ENCODE assay signal across 2 cellular contexts in the genomic region with DNA sequence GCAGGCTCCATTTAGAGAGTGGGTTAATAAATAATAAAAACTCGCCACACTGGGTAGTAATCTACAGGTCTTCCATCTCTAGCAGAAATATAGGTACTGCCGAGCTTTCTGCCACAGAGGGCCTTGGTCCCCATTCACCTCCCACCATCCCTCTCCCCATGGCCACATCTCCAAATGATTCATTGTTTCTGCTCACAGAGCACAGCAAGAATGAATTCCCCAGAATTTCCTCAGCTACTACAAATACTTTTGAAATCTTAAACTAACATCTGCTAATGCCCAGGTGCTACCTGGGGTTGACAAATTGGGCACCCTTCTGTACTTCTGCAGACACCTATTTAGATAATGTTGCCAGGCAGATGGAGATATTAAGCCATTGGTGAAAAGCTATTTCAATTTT.
TF ChIP-seq lines count a peak whose summit lies in the region.

No MANE protein-coding gene starts in this region.

TF ChIP-seq in A549, 52 proteins besides CTCF, POLR2A, EP300 and RAD21:
- TF ChIP-seq EHF (CRISPR knock-in tag; IDR thresholded peaks at IDR 0.05) = no peak
- TF ChIP-seq CHD4 (IDR thresholded peaks at IDR 0.05; ENCODE audit: borderline replicate concordance) = no peak
- no peak for TF ChIP-seq BHLHE40 (IDR thresholded peaks at IDR 0.05; ENCODE audit: low read depth, low read length)
- no peak for TF ChIP-seq RNF2 (IDR thresholded peaks at IDR 0.05; ENCODE audit: borderline replicate concordance, low read depth)
TF ChIP-seq in A549: peak in this region for 0.

TF ChIP-seq in GM12878, 131 proteins besides CTCF, POLR2A, EP300 and RAD21:
- TF ChIP-seq, protein P1, sequence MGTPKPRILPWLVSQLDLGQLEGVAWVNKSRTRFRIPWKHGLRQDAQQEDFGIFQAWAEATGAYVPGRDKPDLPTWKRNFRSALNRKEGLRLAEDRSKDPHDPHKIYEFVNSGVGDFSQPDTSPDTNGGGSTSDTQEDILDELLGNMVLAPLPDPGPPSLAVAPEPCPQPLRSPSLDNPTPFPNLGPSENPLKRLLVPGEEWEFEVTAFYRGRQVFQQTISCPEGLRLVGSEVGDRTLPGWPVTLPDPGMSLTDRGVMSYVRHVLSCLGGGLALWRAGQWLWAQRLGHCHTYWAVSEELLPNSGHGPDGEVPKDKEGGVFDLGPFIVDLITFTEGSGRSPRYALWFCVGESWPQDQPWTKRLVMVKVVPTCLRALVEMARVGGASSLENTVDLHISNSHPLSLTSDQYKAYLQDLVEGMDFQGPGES (IDR thresholded peaks at IDR 0.05) = no peak
- TF ChIP-seq FOS (IDR thresholded peaks at IDR 0.05; ENCODE audit: borderline replicate concordance, extremely low read depth, insufficient read length) = no peak
- no peak for TF ChIP-seq TARDBP (IDR thresholded peaks at IDR 0.05; ENCODE audit: borderline replicate concordance)
- TF ChIP-seq, protein P2, sequence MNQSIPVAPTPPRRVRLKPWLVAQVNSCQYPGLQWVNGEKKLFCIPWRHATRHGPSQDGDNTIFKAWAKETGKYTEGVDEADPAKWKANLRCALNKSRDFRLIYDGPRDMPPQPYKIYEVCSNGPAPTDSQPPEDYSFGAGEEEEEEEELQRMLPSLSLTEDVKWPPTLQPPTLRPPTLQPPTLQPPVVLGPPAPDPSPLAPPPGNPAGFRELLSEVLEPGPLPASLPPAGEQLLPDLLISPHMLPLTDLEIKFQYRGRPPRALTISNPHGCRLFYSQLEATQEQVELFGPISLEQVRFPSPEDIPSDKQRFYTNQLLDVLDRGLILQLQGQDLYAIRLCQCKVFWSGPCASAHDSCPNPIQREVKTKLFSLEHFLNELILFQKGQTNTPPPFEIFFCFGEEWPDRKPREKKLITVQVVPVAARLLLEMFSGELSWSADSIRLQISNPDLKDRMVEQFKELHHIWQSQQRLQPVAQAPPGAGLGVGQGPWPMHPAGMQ (IDR thresholded peaks at IDR 0.05; ENCODE audit: borderline replicate concordance) = no peak
